In genomic region chr11:93567406-93567819, GRCh38 we compare ENCODE assay signal across 12 cellular contexts. TPM values are rescaled to one million over a fixed set of nuclear protein-coding genes. Genes with fewer than 3 reads are reported as not detected.
DNase-seq lines count a peak whose midpoint lies in the region; TF ChIP-seq lines count a peak whose summit lies in the region.
"Had no signal": no experiment of that assay in that cellular context is flagged by ENCODE, and none has a peak within 500 bp of the region (broad histone marks: within the 10 kb centered on the region; RNA-seq: fewer than 3 reads in every experiment).

No MANE protein-coding gene starts in this region.

- no peaks in the 10 kb centered on the region for H3K9me3 Mint-ChIP-seq in MCF 10A (ENCODE audit: unreplicated experiment)
- H3K9me3 Mint-ChIP-seq: stimulated activated naive CD8-positive, alpha-beta T cell treated with anti-CD3 and anti-CD28 coated beads, Interleukin-15, Interleukin-2, amounts not matched to agents 100 ng/mL and 50 ng/mL, for 24 hours had no signal

- DNase-seq in MCF 10A (ENCODE audit: unreplicated experiment) (peak; percentile 80), mammary epithelial cell (no peak), fibroblast of the aortic adventitia (ENCODE audit: low read depth) (peak; percentile 64), myocyte (ENCODE audit: low read depth) (peak; percentile 23), NCI-H1417 (lab: John Stamatoyannopoulos, UW) (no peak), NCI-H226 (no peak), AML-193 (lab: John Stamatoyannopoulos, UW) (no peak)
- no peak for DNase-seq in central memory CD4-positive, alpha-beta T cell
- DNase-seq: GOT3; NCI-H1417 treated with DMSO at 0.1 percent for 48 hours; stimulated activated CD4-positive, alpha-beta T cell treated with anti-CD3 and anti-CD28 coated beads, Interleukin-15, amount 100 ng/mL, for 24 hours had no signal

- H3K9ac ChIP-seq in mammary epithelial cell (ENCODE audit: insufficient read depth, low read length): no peak overlapping the region

- H3K4me1 ChIP-seq in mammary epithelial cell (ENCODE audit: insufficient read depth, low read length): no peaks in the 10 kb centered on the region

- POLR2A ChIA-PET in MCF 10A (lab: Yijun Ruan, JAX): interaction anchor here (0.5 kb wide), 1 partner anchor 80 kb away, joined by 3 read pairs; no protein-coding TSS in a partner anchor

- no peak overlapping the region for H3K4me3 Mint-ChIP-seq in MCF 10A (ENCODE audit: unreplicated experiment)
- H3K4me3 Mint-ChIP-seq: stimulated activated naive CD8-positive, alpha-beta T cell treated with anti-CD3 and anti-CD28 coated beads, Interleukin-15, Interleukin-2, amounts not matched to agents 100 ng/mL and 50 ng/mL, for 24 hours had no signal

- no peaks in the 10 kb centered on the region for H3K36me3 ChIP-seq in mammary epithelial cell (ENCODE audit: insufficient read depth, low read length)

- no peaks in the 10 kb centered on the region for H4K20me1 ChIP-seq in mammary epithelial cell (ENCODE audit: insufficient read depth, low read length)

- no peak overlapping the region for H3K4me3 ChIP-seq in mammary epithelial cell (replicated peaks in 1 of 3; ENCODE audit: insufficient read depth in 1 of 3, low read depth in 2 of 3, low read length in 3 of 3)
- H3K4me3 ChIP-seq in fibroblast of the aortic adventitia (ENCODE audit: low read depth, low read length): no peak overlapping the region

- H3K9me3 ChIP-seq in mammary epithelial cell (replicated peaks; ENCODE audit: insufficient read depth, low read length): no peaks in the 10 kb centered on the region

- H3K36me3 Mint-ChIP-seq in MCF 10A (ENCODE audit: insufficient read depth, unreplicated experiment): no peaks in the 10 kb centered on the region

- dilution Hi-C loops in mammary epithelial cell (cut with HindIII; ENCODE audit: low sequenced_read_pairs): no loop called here

- no peak overlapping the region for H3K4me2 ChIP-seq in mammary epithelial cell (ENCODE audit: insufficient read depth, low read depth, low read length)

- in situ Hi-C loops in mammary epithelial cell (cut with MboI; ENCODE audit: low sequenced_read_pairs in 2 of 2): no loop called here

- peaks cover 13% of the 10 kb centered on the region for H3K4me1 Mint-ChIP-seq in MCF 10A (ENCODE audit: insufficient read depth, unreplicated experiment)

- no peak overlapping the region for H3K27ac Mint-ChIP-seq in MCF 10A (ENCODE audit: low read depth, unreplicated experiment)
- H3K27ac Mint-ChIP-seq: stimulated activated naive CD8-positive, alpha-beta T cell treated with anti-CD3 and anti-CD28 coated beads, Interleukin-15, Interleukin-2, amounts not matched to agents 100 ng/mL and 50 ng/mL, for 24 hours had no signal

- no peak overlapping the region for H2AFZ ChIP-seq in mammary epithelial cell (ENCODE audit: low read depth, low read length)

- H3K27me3 Mint-ChIP-seq in MCF 10A (ENCODE audit: insufficient read depth, unreplicated experiment): no peaks in the 10 kb centered on the region
- H3K27me3 Mint-ChIP-seq: stimulated activated naive CD8-positive, alpha-beta T cell treated with anti-CD3 and anti-CD28 coated beads, Interleukin-15, Interleukin-2, amounts not matched to agents 100 ng/mL and 50 ng/mL, for 24 hours had no signal

- no peak overlapping the region for H3K27ac ChIP-seq in mammary epithelial cell (ENCODE audit: insufficient read depth, low read depth, low read length)

- intact Hi-C loops in MCF 10A (cut with micrococcal nuclease) (no loop called here), mammary epithelial cell (cut with micrococcal nuclease) (loop anchor here (10.0 kb wide), 1 partner anchor 57 kb away; no protein-coding TSS in a partner anchor)

- CTCF ChIA-PET in MCF 10A (lab: Yijun Ruan, JAX) (interaction anchor here (1.2 to 2.3 kb wide), 3 partner anchors 25 to 333 kb away, joined by 3 to 6 read pairs (median 4); no protein-coding TSS in a partner anchor), mammary epithelial cell (lab: Charles Lee; ENCODE audit: low non-redundant PET) (interaction anchor here (0.6 kb wide), 1 partner anchor 326 kb away, joined by 4 read pairs; no protein-coding TSS in a partner anchor)

- TF ChIP-seq CTCF in MCF 10A (IDR thresholded peaks at IDR 0.05; ENCODE audit: unreplicated experiment): no peak
- no peak for TF ChIP-seq CTCF in mammary epithelial cell (conservative IDR thresholded peaks at IDR 0.05 in 1 of 2, IDR thresholded peaks at IDR 0.05 in 1 of 2; ENCODE audit: extremely low read depth in 1 of 2, insufficient read depth in 1 of 2, low read depth in 1 of 2, low read length in 2 of 2)
- TF ChIP-seq CTCF in fibroblast of the aortic adventitia (IDR thresholded peaks at IDR 0.05; ENCODE audit: insufficient read depth, low read length): no peak

- WGBS in mammary epithelial cell (ENCODE audit: low coverage, missing lambda C conversion rate): 3% methylated on average over 6 of the region's 7 CpGs

- no peaks in the 10 kb centered on the region for H3K27me3 ChIP-seq in mammary epithelial cell (ENCODE audit: insufficient read depth, low read length)

- BruUV-seq in MCF 10A (replicated peaks; lab: Mats Ljungman, UMichigan) (no TSS peak), mammary epithelial cell (replicated peaks; lab: Mats Ljungman, UMichigan) (no TSS peak)

- no peaks in the 10 kb centered on the region for H3K79me2 ChIP-seq in mammary epithelial cell (ENCODE audit: insufficient read depth, low read length)

RNA-seq across cellular contexts. Expression of gene SMCO4, which starts 24.2 kb away (rescaled TPM):
- total RNA-seq in MCF 10A (2022) (8.5 and 10.0 TPM in 2 replicates), mammary epithelial cell (1 to 10 TPM; 2.2 to 3.6 TPM), fibroblast of the aortic adventitia (ENCODE audit: low replicate concordance) (6.7 and 7.3 TPM in 2 replicates), myocyte (2.2 and 5.6 TPM in 2 replicates)
- polyA plus RNA-seq in mammary epithelial cell: 3.6 TPM
- 6.1 TPM for polyA minus RNA-seq in mammary epithelial cell
- polyA plus RNA-seq in myocyte (2012): 24.2 TPM

Comparison
In these comparisons a context has a peak if more than half of its experiments do, and no peak if none do; other contexts are left out.
1. DNase-seq: peak in MCF 10A (single experiment), fibroblast of the aortic adventitia (single experiment) and myocyte (single experiment); none in mammary epithelial cell (single experiment), NCI-H1417 (0 of 3), NCI-H226 (single experiment), AML-193 (0 of 2) and central memory CD4-positive, alpha-beta T cell (single experiment).